Comparison of ENCODE assay signal across 10 cellular contexts in genomic region chr3:13506680-13507079, GRCh38. TPM values are rescaled to one million over a fixed set of nuclear protein-coding genes. Genes with fewer than 3 reads are reported as not detected.
"Had no signal": no experiment of that assay in that cellular context is flagged by ENCODE, and none has a peak within 500 bp of the region (broad histone marks: within the 10 kb centered on the region; RNA-seq: fewer than 3 reads in every experiment).

No MANE protein-coding gene starts in this region.

- H3K9me3 Mint-ChIP-seq: activated CD4-positive, alpha-beta memory T cell treated with anti-CD3 and anti-CD28 coated beads for 36 hours; activated T-cell treated with anti-CD3 and anti-CD28 coated beads, Interleukin-2, amount 50 U/mL, for 72 hours; memory B cell; stimulated activated memory B cell treated with anti-CD40 and anti-IgM and Interleukin-4, amounts not matched to agents 10 μg/mL and 1 μg/mL and 100 μg/mL, for 72 hours had no signal

- H3K27me3 Mint-ChIP-seq: activated CD4-positive, alpha-beta memory T cell treated with anti-CD3 and anti-CD28 coated beads for 36 hours had no signal

- H3K36me3 Mint-ChIP-seq: activated CD4-positive, alpha-beta memory T cell treated with anti-CD3 and anti-CD28 coated beads for 36 hours; memory B cell; stimulated activated memory B cell treated with anti-CD40 and anti-IgM and Interleukin-4, amounts not matched to agents 10 μg/mL and 1 μg/mL and 100 μg/mL, for 72 hours had no signal

- H3K4me3 Mint-ChIP-seq: activated CD4-positive, alpha-beta memory T cell treated with anti-CD3 and anti-CD28 coated beads for 36 hours; activated T-cell treated with anti-CD3 and anti-CD28 coated beads, Interleukin-2, amount 50 U/mL, for 72 hours; memory B cell; stimulated activated memory B cell treated with anti-CD40 and anti-IgM and Interleukin-4, amounts not matched to agents 10 μg/mL and 1 μg/mL and 100 μg/mL, for 72 hours had no signal

- H3K27ac Mint-ChIP-seq: activated CD4-positive, alpha-beta memory T cell treated with anti-CD3 and anti-CD28 coated beads for 36 hours; activated T-cell treated with anti-CD3 and anti-CD28 coated beads, Interleukin-2, amount 50 U/mL, for 72 hours; memory B cell; stimulated activated memory B cell treated with anti-CD40 and anti-IgM and Interleukin-4, amounts not matched to agents 10 μg/mL and 1 μg/mL and 100 μg/mL, for 72 hours had no signal

- ATAC-seq: activated T-cell treated with anti-CD3 and anti-CD28 coated beads, Interleukin-2, amount 50 U/mL, for 72 hours; left colon; stimulated activated memory B cell treated with anti-CD40 and anti-IgM and Interleukin-4, amounts not matched to agents 10 μg/mL and 1 μg/mL and 100 μg/mL, for 72 hours had no signal

- H3K4me1 Mint-ChIP-seq: memory B cell; stimulated activated memory B cell treated with anti-CD40 and anti-IgM and Interleukin-4, amounts not matched to agents 10 μg/mL and 1 μg/mL and 100 μg/mL, for 72 hours had no signal

- DNase-seq: activated CD4-positive, alpha-beta memory T cell treated with anti-CD3 and anti-CD28 coated beads for 36 hours; activated gamma-delta T cell treated with Interleukin-2 at 50 U/mL for 16 hours; activated T-cell treated with anti-CD3 and anti-CD28 coated beads, Interleukin-2, amount 50 U/mL, for 72 hours; caudate nucleus; cortex of kidney; effector memory CD4-positive, alpha-beta T cell; T1000 had no signal

RNA-seq across cellular contexts. Expression of gene FBLN2, which starts 42.2 kb away (rescaled TPM):
- total RNA-seq: activated CD4-positive, alpha-beta memory T cell treated with anti-CD3 and anti-CD28 coated beads for 36 hours had no signal
